Comparison of ENCODE assay signal across 8 cellular contexts in genomic region chr6:110876170-110876773, GRCh38. TPM values are rescaled to one million over a fixed set of nuclear protein-coding genes. Genes with fewer than 3 reads are reported as not detected.
A peak's percentile ranks its signal among the peaks of the same experiment; 100 is the strongest.
DNase-seq lines count a peak whose midpoint lies in the region; ATAC-seq and TF ChIP-seq lines count a peak whose summit lies in the region.

No MANE protein-coding gene starts in this region.

- POLR2A ChIA-PET in activated CD4-positive, alpha-beta memory T cell treated with anti-CD3 and anti-CD28 coated beads, Interleukin-2, amount 10 ng/mL, durations not matched to agents 7 days and 5 days (lab: Charles Lee) = interaction anchor here (0.7 to 11.2 kb wide), 25 partner anchors 10 to 1493 kb away, joined by 3 to 813 read pairs (median 4); partner anchors contain the start of genes CDK19, GTF3C6 and RPF2

- DNase-seq in AG09319 (ENCODE audit: extremely low read depth, low read depth) = peak; percentile 67
- peak; percentile 92 for DNase-seq in NCI-H748 (lab: John Stamatoyannopoulos, UW; ENCODE audit: unreplicated experiment)
- DNase-seq in activated CD4-positive, alpha-beta memory T cell treated with anti-CD3 and anti-CD28 coated beads, Interleukin-2, amount 10 ng/mL, durations not matched to agents 7 days and 5 days = peak; percentile 74
- peak; percentile 93 for DNase-seq in ecto neural progenitor cell (ENCODE audit: low spot score)
- DNase-seq in lower leg skin (ENCODE audit: low spot score in 2 of 2) = peak; percentile 85 to 97
- peak; percentile 51 to 52 for DNase-seq in stimulated activated CD4-positive, alpha-beta T cell treated with anti-CD3 and anti-CD28 coated beads, Interleukin-4, amount 100 ng/mL, for 4 hours

- H3K27ac Mint-ChIP-seq in activated CD4-positive, alpha-beta memory T cell treated with anti-CD3 and anti-CD28 coated beads, Interleukin-2, amount 10 ng/mL, durations not matched to agents 7 days and 5 days = peak overlapping the region; percentile 91

- TF ChIP-seq POLR2A in lower leg skin (IDR thresholded peaks at IDR 0.05) = no peak

- peaks cover 48% of the 10 kb centered on the region for H3K4me1 Mint-ChIP-seq in activated CD4-positive, alpha-beta memory T cell treated with anti-CD3 and anti-CD28 coated beads, Interleukin-2, amount 10 ng/mL, durations not matched to agents 7 days and 5 days

- peak overlapping the region; percentile 96 for H3K4me3 ChIP-seq in lower leg skin (ENCODE audit: low read depth, poor library complexity, severe bottlenecking)

- H3K4me3 Mint-ChIP-seq in activated CD4-positive, alpha-beta memory T cell treated with anti-CD3 and anti-CD28 coated beads, Interleukin-2, amount 10 ng/mL, durations not matched to agents 7 days and 5 days = peak overlapping the region; percentile 90

- no peaks in the 10 kb centered on the region for H3K9me3 Mint-ChIP-seq in activated CD4-positive, alpha-beta memory T cell treated with anti-CD3 and anti-CD28 coated beads, Interleukin-2, amount 10 ng/mL, durations not matched to agents 7 days and 5 days

- ATAC-seq in GM19023 (IDR thresholded peaks at IDR 0.05; ENCODE audit: unreplicated experiment) = peak; percentile 41
- peak; percentile 36 for ATAC-seq in HG03378 (IDR thresholded peaks at IDR 0.05; ENCODE audit: unreplicated experiment)

- H3K27me3 Mint-ChIP-seq in activated CD4-positive, alpha-beta memory T cell treated with anti-CD3 and anti-CD28 coated beads, Interleukin-2, amount 10 ng/mL, durations not matched to agents 7 days and 5 days = no peaks in the 10 kb centered on the region

- peaks cover 31% of the 10 kb centered on the region for H3K36me3 Mint-ChIP-seq in activated CD4-positive, alpha-beta memory T cell treated with anti-CD3 and anti-CD28 coated beads, Interleukin-2, amount 10 ng/mL, durations not matched to agents 7 days and 5 days (ENCODE audit: low read depth)

- intact Hi-C loops in lower leg skin (cut with DNase I; ENCODE audit: low total_unique reads) = loop anchor here (10.0 kb wide), 1 partner anchor 61 kb away; the partner anchor contains the start of gene CDK19

- CTCF ChIA-PET in activated CD4-positive, alpha-beta memory T cell treated with anti-CD3 and anti-CD28 coated beads, Interleukin-2, amount 10 ng/mL, durations not matched to agents 7 days and 5 days (lab: Charles Lee) = interaction anchor here (0.8 to 5.5 kb wide), 7 partner anchors 62 to 348 kb away, joined by 3 to 67 read pairs (median 4); partner anchors contain the start of gene CDK19

- TF ChIP-seq CTCF in AG09319 (IDR thresholded peaks at IDR 0.05; ENCODE audit: low read depth, low read length) (no peak), lower leg skin (IDR thresholded peaks at IDR 0.05) (no peak)

- 1% methylated on average over 18 to 29 of the region's 29 CpGs for WGBS in lower leg skin, 2 donors

RNA-seq across cellular contexts. Expression of gene AMD1, which starts 1.7 kb away (rescaled TPM):
- total RNA-seq in activated CD4-positive, alpha-beta memory T cell treated with anti-CD3 and anti-CD28 coated beads, Interleukin-2, amount 10 ng/mL, durations not matched to agents 7 days and 5 days = 10 to 100 TPM; 71.0 to 73.2 TPM
- total RNA-seq in lower leg skin = 10 to 100 TPM; 36.3 to 49.8 (median 40.4) TPM

Comparison
In these comparisons a context has a peak if more than half of its experiments do, and no peak if none do; other contexts are left out.
1. Peak in every context shown above with its lines: DNase-seq, ATAC-seq and H3K4me3 ChIP-seq.